In genomic region chr1:151222130-151222529, GRCh38 we compare ENCODE assay signal across 20 cellular contexts. TPM values are rescaled to one million over a fixed set of nuclear protein-coding genes. Genes with fewer than 3 reads are reported as not detected.
A peak's percentile ranks its signal among the peaks of the same experiment; 100 is the strongest.
DNase-seq lines count a peak whose midpoint lies in the region; TF ChIP-seq lines count a peak whose summit lies in the region.
"Had no signal": no experiment of that assay in that cellular context is flagged by ENCODE, and none has a peak within 500 bp of the region (broad histone marks: within the 10 kb centered on the region; RNA-seq: fewer than 3 reads in every experiment).

No MANE protein-coding gene starts in this region.

- H3K4me3 ChIP-seq in SK-N-SH (ENCODE audit: low read depth in 2 of 2, low read length in 1 of 2) (no peak overlapping the region), testis (no peak overlapping the region)
- H3K4me3 ChIP-seq: dorsolateral prefrontal cortex, esophagus muscularis mucosa, heart right ventricle, K562, tibial artery had no signal

- H3K27ac ChIP-seq in SK-N-SH (ENCODE audit: low read depth in 2 of 2, low read length in 1 of 2) (no peak overlapping the region; a peak in 1 of 4 replicates), testis (no peak overlapping the region)
- H3K27ac ChIP-seq: esophagus muscularis mucosa, heart right ventricle, tibial artery had no signal

- TF ChIP-seq POLR2A in testis (IDR thresholded peaks at IDR 0.05) = no peak

- POLR2A ChIA-PET in SK-N-SH (lab: Yijun Ruan, JAX) = no interaction called here

- H3K9me3 ChIP-seq in SK-N-SH (no peaks in the 10 kb centered on the region), testis (no peaks in the 10 kb centered on the region)
- H3K9me3 ChIP-seq: esophagus muscularis mucosa, heart right ventricle, tibial artery had no signal

- WGBS in SK-N-SH (ENCODE audit: low lambda C conversion rate) = 79% methylated on average over 4 of the region's 4 CpGs
- WGBS in testis, 2 donors = 64 to 83% methylated on average over 4 of the region's 4 CpGs

- H3K4me1 ChIP-seq in SK-N-SH (ENCODE audit: control insufficient read depth in 1 of 2, insufficient read depth in 2 of 2, low read depth in 1 of 2, low read length in 1 of 2) = peaks cover 0 to 10% of the 10 kb centered on the region in 2 experiments; a peak in 2 of 4 replicates
- peaks cover 6% of the 10 kb centered on the region for H3K4me1 ChIP-seq in testis

- no peak overlapping the region for H2AFZ ChIP-seq in SK-N-SH (ENCODE audit: low read depth)

- H3K79me2 ChIP-seq in SK-N-SH (ENCODE audit: insufficient read depth) = peaks cover 99% of the 10 kb centered on the region

- H3K27me3 ChIP-seq in SK-N-SH (ENCODE audit: insufficient read depth) = no peaks in the 10 kb centered on the region
- H3K27me3 ChIP-seq in testis = no peaks in the 10 kb centered on the region
- H3K27me3 ChIP-seq: dorsolateral prefrontal cortex, esophagus muscularis mucosa, heart right ventricle, tibial artery had no signal

- no peak for TF ChIP-seq EP300 in SK-N-SH (IDR thresholded peaks at IDR 0.05; ENCODE audit: borderline replicate concordance in 1 of 2, low read depth in 1 of 2, low read length in 1 of 2)

- peaks cover 65% of the 10 kb centered on the region for H4K20me1 ChIP-seq in SK-N-SH (ENCODE audit: insufficient read depth)

- H3K9me2 ChIP-seq in SK-N-SH = no peaks in the 10 kb centered on the region

- H3K9ac ChIP-seq in SK-N-SH = no peak overlapping the region

- peak; percentile 20 for DNase-seq in NCI-H2196 (lab: John Stamatoyannopoulos, UW; ENCODE audit: unreplicated experiment)
- DNase-seq in NCI-H2196 treated with DMSO at 0.1 percent for 48 hours (lab: John Stamatoyannopoulos, UW; ENCODE audit: unreplicated experiment) = no peak
- DNase-seq in SK-N-SH = no peak
- peak; percentile 66 for DNase-seq in glomerular visceral epithelial cell (ENCODE audit: extremely low spot score)
- DNase-seq in testis = peak; percentile 72
- no peak for DNase-seq in RKO (ENCODE audit: low spot score)
- DNase-seq in activated CD4-positive, alpha-beta T cell treated with anti-CD3 and anti-CD28 coated beads, Interleukin-2, amount 50 U/mL, for 48 hours = no peak
- DNase-seq in DMS153 (lab: John Stamatoyannopoulos, UW) = no peak
- DNase-seq: 8988T; activated CD8-positive, alpha-beta memory T cell treated with anti-CD3 and anti-CD28 coated beads, Interleukin-2, amount 10 ng/mL, durations not matched to agents 7 days and 5 days; activated gamma-delta T cell treated with Interleukin-2 at 50 U/mL for 16 hours; CD4-positive, alpha-beta T cell; heart right ventricle; islet precursor cell; NCI-H1092; stimulated activated CD4-positive, alpha-beta T cell treated with anti-CD3 and anti-CD28 coated beads, Interleukin-4, amount 100 ng/mL, for 4 hours had no signal

- intact Hi-C loops in testis (cut with DNase I; ENCODE audit: low total_unique reads) = no loop called here

- TF ChIP-seq CTCF in SK-N-SH (IDR thresholded peaks at IDR 0.05) = no peak
- no peak for TF ChIP-seq CTCF in testis (IDR thresholded peaks at IDR 0.05)

- CTCF ChIA-PET in SK-N-SH (lab: Yijun Ruan, JAX) = interaction anchor here (0.6 kb wide), 1 partner anchor 45 kb away, joined by 3 read pairs; no protein-coding TSS in a partner anchor

- H3K36me3 ChIP-seq in SK-N-SH (replicated peaks in 1 of 2; ENCODE audit: control insufficient read depth in 1 of 2, insufficient read depth in 2 of 2, low read length in 1 of 2) (peaks cover 8 to 27% of the 10 kb centered on the region in 2 experiments), testis (ENCODE audit: low read depth, missing control alignments) (no peaks in the 10 kb centered on the region)

- no peak for TF ChIP-seq RAD21 in SK-N-SH (IDR thresholded peaks at IDR 0.05; ENCODE audit: low read length)

- H3K4me2 ChIP-seq in SK-N-SH = 0 out of 2 replicates have a peak overlapping the region, but pooled peaks have one; percentile 5

- peaks cover 15% of the 10 kb centered on the region for H3F3A ChIP-seq in SK-N-SH (replicated peaks; ENCODE audit: insufficient read depth)

TF ChIP-seq in SK-N-SH, 30 proteins besides CTCF, POLR2A, EP300 and RAD21:
- peak; percentile 24; the same call in 1 of the 2 replicates for TF ChIP-seq NFIC (IDR thresholded peaks at IDR 0.05; ENCODE audit: borderline replicate concordance)
- TF ChIP-seq SMC3 (IDR thresholded peaks at IDR 0.05; ENCODE audit: low read depth, low read length) = no peak

RNA-seq across cellular contexts. Expression of gene PIP5K1A, which starts 23.8 kb away (rescaled TPM):
- 66.0 and 94.1 TPM in 2 replicates for polyA plus RNA-seq in SK-N-SH (2012; rRNA removed)
- polyA plus RNA-seq in SK-N-SH (2012; cell fraction: cytosol; rRNA removed) = 63.4 and 71.2 TPM in 2 replicates
- polyA plus RNA-seq in SK-N-SH (2012; cell fraction: nucleus; rRNA removed) = 75.3 and 136 TPM in 2 replicates
- total RNA-seq in testis = 100 to 1,000 TPM; 168 to 234 TPM
- 94.1 TPM for polyA plus RNA-seq in testis (ENCODE audit: insufficient read depth, low read depth, low replicate concordance)

RNA-seq across cellular contexts. Expression of gene VPS72, which starts 32.1 kb away (rescaled TPM):
- polyA plus RNA-seq in SK-N-SH (2012; rRNA removed) (80.2 and 104 TPM in 2 replicates), testis (ENCODE audit: insufficient read depth, low read depth, low replicate concordance) (57.9 TPM)
- polyA plus RNA-seq in SK-N-SH (2012; cell fraction: cytosol; rRNA removed) = 83.8 and 84.8 TPM in 2 replicates
- 36.2 and 59.0 TPM in 2 replicates for polyA plus RNA-seq in SK-N-SH (2012; cell fraction: nucleus; rRNA removed)
- total RNA-seq in testis = 10 to 100 TPM; 31.9 to 42.7 TPM

RNA-seq across cellular contexts. Expression of gene PSMD4, which starts 32.4 kb away (rescaled TPM):
- polyA plus RNA-seq in SK-N-SH (2012; rRNA removed) (419 and 518 TPM in 2 replicates), testis (ENCODE audit: insufficient read depth, low read depth, low replicate concordance) (333 TPM)
- 388 and 427 TPM in 2 replicates for polyA plus RNA-seq in SK-N-SH (2012; cell fraction: cytosol; rRNA removed)
- 294 and 298 TPM in 2 replicates for polyA plus RNA-seq in SK-N-SH (2012; cell fraction: nucleus; rRNA removed)
- 100 to 1,000 TPM; 164 to 196 TPM for total RNA-seq in testis

RNA-seq across cellular contexts. Expression of gene TMOD4, which starts 46.3 kb away (rescaled TPM):
- polyA plus RNA-seq in SK-N-SH (2012; rRNA removed) = 0.57 and 0.59 TPM in 2 replicates
- polyA plus RNA-seq in SK-N-SH (2012; cell fraction: cytosol; rRNA removed) = 0.20 and 0.37 TPM in 2 replicates
- 1.7 and 2.0 TPM in 2 replicates for polyA plus RNA-seq in SK-N-SH (2012; cell fraction: nucleus; rRNA removed)
- total RNA-seq in testis = not detected
- 2.1 TPM for polyA plus RNA-seq in testis (ENCODE audit: insufficient read depth, low read depth, low replicate concordance)

RNA-seq across cellular contexts. Expression of gene SCNM1, which starts 56.2 kb away (rescaled TPM):
- 23.4 and 27.8 TPM in 2 replicates for polyA plus RNA-seq in SK-N-SH (2012; rRNA removed)
- 19.6 and 20.7 TPM in 2 replicates for polyA plus RNA-seq in SK-N-SH (2012; cell fraction: cytosol; rRNA removed)
- polyA plus RNA-seq in SK-N-SH (2012; cell fraction: nucleus; rRNA removed) = 61.7 and 92.2 TPM in 2 replicates
- 10 to 100 TPM; 27.5 to 31.7 TPM for total RNA-seq in testis
- polyA plus RNA-seq in testis (ENCODE audit: insufficient read depth, low read depth, low replicate concordance) = 46.0 TPM

Comparison
In these comparisons a context has a peak if more than half of its experiments do, and no peak if none do; other contexts are left out.
1. DNase-seq: peak in NCI-H2196 (single experiment), glomerular visceral epithelial cell (single experiment) and testis (single experiment); none in NCI-H2196 treated with DMSO at 0.1 percent for 48 hours (single experiment), SK-N-SH (single experiment), RKO (single experiment), activated CD4-positive, alpha-beta T cell treated with anti-CD3 and anti-CD28 coated beads, Interleukin-2, amount 50 U/mL, for 48 hours (0 of 2) and DMS153 (single experiment).